Comparison of ENCODE assay signal across 8 cellular contexts in the genomic region with DNA sequence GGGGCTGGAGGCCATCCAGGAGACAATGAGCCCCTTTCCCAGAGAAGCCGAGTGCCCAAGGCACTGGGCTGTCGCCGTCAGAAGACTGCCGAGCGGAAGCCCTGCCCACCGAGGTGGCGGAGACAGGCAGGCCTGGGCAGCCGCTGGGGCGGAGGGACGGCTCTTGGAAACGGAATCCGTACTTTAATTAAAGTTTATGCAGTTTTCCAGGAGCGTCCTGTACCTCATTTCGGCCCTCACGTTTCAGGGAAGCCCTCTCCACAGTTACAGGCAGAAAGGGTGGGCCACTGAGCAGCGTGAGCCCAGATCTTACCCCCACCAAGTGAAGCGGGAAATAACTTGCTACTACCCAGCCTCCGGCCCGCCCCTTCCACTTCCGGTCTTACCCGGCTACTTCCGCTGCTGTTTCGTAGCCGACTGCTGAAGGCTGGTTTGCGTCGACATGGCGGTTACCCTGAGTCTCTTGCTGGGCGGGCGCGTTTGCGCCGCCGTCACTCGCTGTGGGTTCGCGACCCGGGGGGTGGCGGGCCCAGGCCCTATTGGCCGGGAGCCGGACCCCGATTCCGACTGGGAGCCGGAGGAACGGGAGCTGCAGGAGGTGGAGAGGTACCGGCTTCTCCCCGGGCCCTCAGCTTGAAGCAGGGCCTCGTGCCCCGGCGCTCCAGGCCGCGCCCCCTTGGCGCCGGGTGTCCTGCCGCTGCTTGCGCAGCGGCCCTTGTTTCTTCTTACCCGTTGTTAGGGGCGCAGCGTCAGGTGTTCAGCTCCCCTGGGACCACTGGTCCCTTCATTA. TPM values are rescaled to one million over a fixed set of nuclear protein-coding genes. Genes with fewer than 3 reads are reported as not detected.
DNase-seq lines count a peak whose midpoint lies in the region; ATAC-seq and TF ChIP-seq lines count a peak whose summit lies in the region.

A gene with protein sequence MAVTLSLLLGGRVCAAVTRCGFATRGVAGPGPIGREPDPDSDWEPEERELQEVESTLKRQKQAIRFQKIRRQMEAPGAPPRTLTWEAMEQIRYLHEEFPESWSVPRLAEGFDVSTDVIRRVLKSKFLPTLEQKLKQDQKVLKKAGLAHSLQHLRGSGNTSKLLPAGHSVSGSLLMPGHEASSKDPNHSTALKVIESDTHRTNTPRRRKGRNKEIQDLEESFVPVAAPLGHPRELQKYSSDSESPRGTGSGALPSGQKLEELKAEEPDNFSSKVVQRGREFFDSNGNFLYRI (plus strand): TSS at position 402 of the 790 bp plus-strand sequence. CDS start 41 bp downstream, at position 443.

- H3K9me3 ChIP-seq in HAP-1 = no peaks in the 10 kb centered on the region
- no peaks in the 10 kb centered on the region for H3K9me3 ChIP-seq in MG63

- H3K27ac Mint-ChIP-seq in nephron = peak within 1 kb of the TSS; percentile 97 to 99 (median 98)

- peaks cover 43% of the 10 kb centered on the region for H3K4me1 Mint-ChIP-seq in nephron

- DNase-seq in G401 (ENCODE audit: low spot score) (peak; percentile 95), HAP-1 (ENCODE audit: low spot score in 2 of 2) (peak; percentile 85 to 93), MG63 (peak; percentile 94), SHP77 (lab: John Stamatoyannopoulos, UW) (peak; percentile 78 to 93), fibroblast of the aortic adventitia (ENCODE audit: low read depth) (peak; percentile 88)
- DNase-seq in activated effector memory CD4-positive, alpha-beta T cell treated with Interleukin-2 at 50 U/mL for 16 hours = peak; percentile 91
- peak; percentile 92 for DNase-seq in stimulated activated naive CD8-positive, alpha-beta T cell treated with anti-CD3 and anti-CD28 coated beads, Interleukin-15, Interleukin-2, amounts not matched to agents 100 U/mL and 50 U/mL, for 24 hours

- H3K36me3 ChIP-seq in HAP-1 (replicated peaks) (peaks cover 20% of the 10 kb centered on the region), MG63 (peaks cover 23% of the 10 kb centered on the region)

- H3K36me3 Mint-ChIP-seq in nephron (ENCODE audit: low read depth) = peaks cover 20% of the 10 kb centered on the region

- H3K4me3 ChIP-seq in HAP-1 = peak within 1 kb of the TSS; percentile 90
- H3K4me3 ChIP-seq in MG63 = peak within 1 kb of the TSS; percentile 92
- peak within 1 kb of the TSS; percentile 87 for H3K4me3 ChIP-seq in fibroblast of the aortic adventitia (ENCODE audit: low read depth, low read length)

- in situ Hi-C loops in G401 (cut with HindIII; ENCODE audit: low sequenced_read_pairs) = no loop called here
- in situ Hi-C loops in HAP-1 (cut with MboI; ENCODE audit: low sequenced_read_pairs) = no loop called here

- H3K27me3 ChIP-seq in HAP-1 (ENCODE audit: low read depth) = no peaks in the 10 kb centered on the region
- no peaks in the 10 kb centered on the region for H3K27me3 ChIP-seq in MG63

- peak within 1 kb of the TSS; percentile 98 to 99 (median 99) for H3K4me3 Mint-ChIP-seq in nephron

- H3K4me1 ChIP-seq in HAP-1 = peaks cover 21% of the 10 kb centered on the region

- ATAC-seq in stimulated activated naive CD8-positive, alpha-beta T cell treated with anti-CD3 and anti-CD28 coated beads, Interleukin-15, Interleukin-2, amounts not matched to agents 100 U/mL and 50 U/mL, for 24 hours = peak; percentile 93

- H3K9me3 Mint-ChIP-seq in nephron = no peaks in the 10 kb centered on the region

- H3K27me3 Mint-ChIP-seq in nephron (ENCODE audit: low read depth) = no peaks in the 10 kb centered on the region

- TF ChIP-seq CTCF in fibroblast of the aortic adventitia (IDR thresholded peaks at IDR 0.05; ENCODE audit: insufficient read depth, low read length) (no peak), nephron (IDR thresholded peaks at IDR 0.05; ENCODE audit: unreplicated experiment in 3 of 3) (no peak)

RNA-seq across cellular contexts. Expression of the gene that starts here (rescaled TPM):
- 105 and 114 TPM in 2 replicates for total RNA-seq in G401 (2014; rRNA removed; shearing (Covaris generic))
- total RNA-seq in MG63 (2014; rRNA removed; shearing (Covaris generic); ENCODE audit: low replicate concordance) = 83.1 and 134 TPM in 2 replicates
- total RNA-seq in fibroblast of the aortic adventitia (ENCODE audit: low replicate concordance) = 67.2 and 76.3 TPM in 2 replicates

Comparison
In these comparisons a context has a peak if more than half of its experiments do, and no peak if none do; other contexts are left out.
1. Peak in every context shown above with its lines: DNase-seq, ATAC-seq and H3K4me3 ChIP-seq.